ENCODE assay signal across 1 cellular context in the genomic region with DNA sequence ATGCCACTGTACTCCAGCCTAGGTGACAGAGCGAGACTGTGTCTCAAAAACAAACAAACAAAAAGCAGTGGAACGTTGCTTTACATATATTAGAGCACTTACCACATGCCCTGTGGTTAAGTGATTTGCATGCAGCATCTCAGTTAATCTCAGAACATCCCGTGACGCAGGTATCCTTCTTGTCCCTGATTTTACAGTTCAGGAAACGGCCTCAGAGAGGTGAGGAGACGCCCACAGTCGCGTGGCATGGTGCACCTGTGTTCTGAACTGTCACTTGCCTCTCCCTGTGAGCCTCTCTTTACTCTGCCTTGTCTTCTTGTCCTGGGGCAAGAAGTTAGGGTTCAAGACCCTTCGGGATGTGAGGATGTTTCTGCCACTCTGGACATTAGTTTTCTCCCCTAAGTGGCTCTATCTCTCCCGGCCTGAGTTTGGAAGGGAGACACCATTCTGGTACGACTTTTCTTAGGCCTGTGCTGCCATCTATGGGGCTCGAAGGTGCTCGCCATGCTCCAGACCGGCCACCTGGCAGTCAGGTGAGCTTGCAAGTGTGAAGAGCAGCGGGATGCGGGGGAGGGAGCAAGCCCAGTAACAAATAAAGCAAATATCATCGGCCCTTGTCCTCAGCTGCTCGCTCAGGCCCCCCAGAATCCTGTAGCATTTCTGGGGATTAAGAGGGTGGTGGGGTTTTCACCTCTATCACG.
TF ChIP-seq lines count a peak whose summit lies in the region.

No MANE protein-coding gene starts in this region.

TF ChIP-seq in K562, 482 proteins besides CTCF, POLR2A, EP300 and RAD21 (continued from another document and continues in another):
- no peak for TF ChIP-seq ZNF407 (IDR thresholded peaks at IDR 0.05; ENCODE audit: low read depth)
- no peak; the same call in 1 of the 2 replicates for TF ChIP-seq CBFA2T2 (conservative IDR thresholded peaks at IDR 0.05)
- TF ChIP-seq, protein P1, sequence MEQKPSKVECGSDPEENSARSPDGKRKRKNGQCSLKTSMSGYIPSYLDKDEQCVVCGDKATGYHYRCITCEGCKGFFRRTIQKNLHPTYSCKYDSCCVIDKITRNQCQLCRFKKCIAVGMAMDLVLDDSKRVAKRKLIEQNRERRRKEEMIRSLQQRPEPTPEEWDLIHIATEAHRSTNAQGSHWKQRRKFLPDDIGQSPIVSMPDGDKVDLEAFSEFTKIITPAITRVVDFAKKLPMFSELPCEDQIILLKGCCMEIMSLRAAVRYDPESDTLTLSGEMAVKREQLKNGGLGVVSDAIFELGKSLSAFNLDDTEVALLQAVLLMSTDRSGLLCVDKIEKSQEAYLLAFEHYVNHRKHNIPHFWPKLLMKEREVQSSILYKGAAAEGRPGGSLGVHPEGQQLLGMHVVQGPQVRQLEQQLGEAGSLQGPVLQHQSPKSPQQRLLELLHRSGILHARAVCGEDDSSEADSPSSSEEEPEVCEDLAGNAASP (IDR thresholded peaks at IDR 0.05), result no peak
- TF ChIP-seq CBFB (CRISPR knock-in tag; IDR thresholded peaks at IDR 0.05), result no peak
- TF ChIP-seq ZNF277 (CRISPR knock-in tag; IDR thresholded peaks at IDR 0.05; ENCODE audit: borderline replicate concordance), result no peak
- TF ChIP-seq, protein P2, sequence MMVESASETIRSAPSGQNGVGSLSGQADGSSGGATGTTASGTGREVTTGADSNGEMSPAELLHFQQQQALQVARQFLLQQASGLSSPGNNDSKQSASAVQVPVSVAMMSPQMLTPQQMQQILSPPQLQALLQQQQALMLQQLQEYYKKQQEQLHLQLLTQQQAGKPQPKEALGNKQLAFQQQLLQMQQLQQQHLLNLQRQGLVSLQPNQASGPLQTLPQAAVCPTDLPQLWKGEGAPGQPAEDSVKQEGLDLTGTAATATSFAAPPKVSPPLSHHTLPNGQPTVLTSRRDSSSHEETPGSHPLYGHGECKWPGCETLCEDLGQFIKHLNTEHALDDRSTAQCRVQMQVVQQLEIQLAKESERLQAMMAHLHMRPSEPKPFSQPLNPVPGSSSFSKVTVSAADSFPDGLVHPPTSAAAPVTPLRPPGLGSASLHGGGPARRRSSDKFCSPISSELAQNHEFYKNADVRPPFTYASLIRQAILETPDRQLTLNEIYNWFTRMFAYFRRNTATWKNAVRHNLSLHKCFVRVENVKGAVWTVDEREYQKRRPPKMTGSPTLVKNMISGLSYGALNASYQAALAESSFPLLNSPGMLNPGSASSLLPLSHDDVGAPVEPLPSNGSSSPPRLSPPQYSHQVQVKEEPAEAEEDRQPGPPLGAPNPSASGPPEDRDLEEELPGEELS (CRISPR knock-in tag; IDR thresholded peaks at IDR 0.05; ENCODE audit: borderline replicate concordance), result no peak
- TF ChIP-seq GTF2A2 (tag; IDR thresholded peaks at IDR 0.05), result no peak
- peak; percentile 81 for TF ChIP-seq L3MBTL2 (IDR thresholded peaks at IDR 0.05)
- TF ChIP-seq, protein P3, sequence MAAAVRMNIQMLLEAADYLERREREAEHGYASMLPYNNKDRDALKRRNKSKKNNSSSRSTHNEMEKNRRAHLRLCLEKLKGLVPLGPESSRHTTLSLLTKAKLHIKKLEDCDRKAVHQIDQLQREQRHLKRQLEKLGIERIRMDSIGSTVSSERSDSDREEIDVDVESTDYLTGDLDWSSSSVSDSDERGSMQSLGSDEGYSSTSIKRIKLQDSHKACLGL (CRISPR knock-in tag; IDR thresholded peaks at IDR 0.05; ENCODE audit: borderline replicate concordance, poor library complexity, severe bottlenecking), result no peak
- no peak for TF ChIP-seq TAL1 (IDR thresholded peaks at IDR 0.05)
- TF ChIP-seq ELF2 (CRISPR knock-in tag; IDR thresholded peaks at IDR 0.05), result no peak
- TF ChIP-seq U2AF2 (optimal IDR thresholded peaks at IDR 0.05; ENCODE audit: low read depth, low read length), result no peak
- no peak for TF ChIP-seq CBX5 (IDR thresholded peaks at IDR 0.05; ENCODE audit: borderline replicate concordance, low read depth)
- no peak for TF ChIP-seq GABPA (tag; conservative IDR thresholded peaks at IDR 0.05; ENCODE audit: low read depth)
- no peak for TF ChIP-seq HEY1 (CRISPR knock-in tag; IDR thresholded peaks at IDR 0.05; ENCODE audit: borderline replicate concordance)
- no peak for TF ChIP-seq MBD2 (IDR thresholded peaks at IDR 0.05; ENCODE audit: borderline replicate concordance, low read depth)
- TF ChIP-seq, protein P4, sequence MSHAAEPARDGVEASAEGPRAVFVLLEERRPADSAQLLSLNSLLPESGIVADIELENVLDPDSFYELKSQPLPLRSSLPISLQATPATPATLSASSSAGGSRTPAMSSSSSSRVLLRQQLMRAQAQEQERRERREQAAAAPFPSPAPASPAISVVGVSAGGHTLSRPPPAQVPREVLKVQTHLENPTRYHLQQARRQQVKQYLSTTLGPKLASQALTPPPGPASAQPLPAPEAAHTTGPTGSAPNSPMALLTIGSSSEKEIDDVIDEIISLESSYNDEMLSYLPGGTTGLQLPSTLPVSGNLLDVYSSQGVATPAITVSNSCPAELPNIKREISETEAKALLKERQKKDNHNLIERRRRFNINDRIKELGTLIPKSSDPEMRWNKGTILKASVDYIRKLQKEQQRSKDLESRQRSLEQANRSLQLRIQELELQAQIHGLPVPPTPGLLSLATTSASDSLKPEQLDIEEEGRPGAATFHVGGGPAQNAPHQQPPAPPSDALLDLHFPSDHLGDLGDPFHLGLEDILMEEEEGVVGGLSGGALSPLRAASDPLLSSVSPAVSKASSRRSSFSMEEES (CRISPR knock-in tag; IDR thresholded peaks at IDR 0.05), result no peak
- TF ChIP-seq, protein P5, sequence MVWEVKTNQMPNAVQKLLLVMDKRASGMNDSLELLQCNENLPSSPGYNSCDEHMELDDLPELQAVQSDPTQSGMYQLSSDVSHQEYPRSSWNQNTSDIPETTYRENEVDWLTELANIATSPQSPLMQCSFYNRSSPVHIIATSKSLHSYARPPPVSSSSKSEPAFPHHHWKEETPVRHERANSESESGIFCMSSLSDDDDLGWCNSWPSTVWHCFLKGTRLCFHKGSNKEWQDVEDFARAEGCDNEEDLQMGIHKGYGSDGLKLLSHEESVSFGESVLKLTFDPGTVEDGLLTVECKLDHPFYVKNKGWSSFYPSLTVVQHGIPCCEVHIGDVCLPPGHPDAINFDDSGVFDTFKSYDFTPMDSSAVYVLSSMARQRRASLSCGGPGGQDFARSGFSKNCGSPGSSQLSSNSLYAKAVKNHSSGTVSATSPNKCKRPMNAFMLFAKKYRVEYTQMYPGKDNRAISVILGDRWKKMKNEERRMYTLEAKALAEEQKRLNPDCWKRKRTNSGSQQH (CRISPR knock-in tag; IDR thresholded peaks at IDR 0.05), result no peak
- TF ChIP-seq PURB (CRISPR knock-in tag; IDR thresholded peaks at IDR 0.05; ENCODE audit: low read depth), result no peak
- TF ChIP-seq SIN3B (IDR thresholded peaks at IDR 0.05; ENCODE audit: low read depth), result 0 out of 2 replicates have a peak, but pooled peaks have one; percentile 24
- no peak for TF ChIP-seq ZNF830 (CRISPR knock-in tag; IDR thresholded peaks at IDR 0.05)
- peak; percentile 36; the same call in 1 of the 2 replicates for TF ChIP-seq CREB3L1 (IDR thresholded peaks at IDR 0.05; ENCODE audit: borderline replicate concordance, low read depth)
- TF ChIP-seq ZBTB8A (IDR thresholded peaks at IDR 0.05; ENCODE audit: partially characterized antibody), result no peak
- no peak for TF ChIP-seq ZKSCAN8 (CRISPR knock-in tag; IDR thresholded peaks at IDR 0.05)
- no peak for TF ChIP-seq ELF1 (tag; IDR thresholded peaks at IDR 0.05)
- TF ChIP-seq, protein P6, sequence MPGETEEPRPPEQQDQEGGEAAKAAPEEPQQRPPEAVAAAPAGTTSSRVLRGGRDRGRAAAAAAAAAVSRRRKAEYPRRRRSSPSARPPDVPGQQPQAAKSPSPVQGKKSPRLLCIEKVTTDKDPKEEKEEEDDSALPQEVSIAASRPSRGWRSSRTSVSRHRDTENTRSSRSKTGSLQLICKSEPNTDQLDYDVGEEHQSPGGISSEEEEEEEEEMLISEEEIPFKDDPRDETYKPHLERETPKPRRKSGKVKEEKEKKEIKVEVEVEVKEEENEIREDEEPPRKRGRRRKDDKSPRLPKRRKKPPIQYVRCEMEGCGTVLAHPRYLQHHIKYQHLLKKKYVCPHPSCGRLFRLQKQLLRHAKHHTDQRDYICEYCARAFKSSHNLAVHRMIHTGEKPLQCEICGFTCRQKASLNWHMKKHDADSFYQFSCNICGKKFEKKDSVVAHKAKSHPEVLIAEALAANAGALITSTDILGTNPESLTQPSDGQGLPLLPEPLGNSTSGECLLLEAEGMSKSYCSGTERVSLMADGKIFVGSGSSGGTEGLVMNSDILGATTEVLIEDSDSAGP (CRISPR knock-in tag; IDR thresholded peaks at IDR 0.05), result no peak
- TF ChIP-seq ZNF316 (IDR thresholded peaks at IDR 0.05), result no peak
- no peak for TF ChIP-seq SREBF2 (CRISPR knock-in tag; IDR thresholded peaks at IDR 0.05)
- no peak for TF ChIP-seq MEIS2 (IDR thresholded peaks at IDR 0.05; ENCODE audit: partially characterized antibody)
- 0 out of 4 replicates have a peak, but pooled peaks of 1 of the 2 experiments have one; percentile 31 for TF ChIP-seq SIN3A (IDR thresholded peaks at IDR 0.05; ENCODE audit: borderline replicate concordance in 2 of 2, control insufficient read depth in 1 of 2, low read depth in 2 of 2, low read length in 2 of 2)
- no peak for TF ChIP-seq TAF15 (IDR thresholded peaks at IDR 0.05; ENCODE audit: low read depth, low read length)
- TF ChIP-seq WHSC1 (IDR thresholded peaks at IDR 0.05; ENCODE audit: low read length), result no peak
- TF ChIP-seq STAG1 (CRISPR knock-in tag; IDR thresholded peaks at IDR 0.05; ENCODE audit: borderline replicate concordance), result peak; percentile 61; the same call in 1 of the 2 replicates
- no peak for TF ChIP-seq ETV1 (tag; conservative IDR thresholded peaks at IDR 0.05; ENCODE audit: low read depth)
- no peak for TF ChIP-seq DNMT1 (IDR thresholded peaks at IDR 0.05)
- TF ChIP-seq TAF7 (tag; IDR thresholded peaks at IDR 0.05), result no peak
